In the genomic region with DNA sequence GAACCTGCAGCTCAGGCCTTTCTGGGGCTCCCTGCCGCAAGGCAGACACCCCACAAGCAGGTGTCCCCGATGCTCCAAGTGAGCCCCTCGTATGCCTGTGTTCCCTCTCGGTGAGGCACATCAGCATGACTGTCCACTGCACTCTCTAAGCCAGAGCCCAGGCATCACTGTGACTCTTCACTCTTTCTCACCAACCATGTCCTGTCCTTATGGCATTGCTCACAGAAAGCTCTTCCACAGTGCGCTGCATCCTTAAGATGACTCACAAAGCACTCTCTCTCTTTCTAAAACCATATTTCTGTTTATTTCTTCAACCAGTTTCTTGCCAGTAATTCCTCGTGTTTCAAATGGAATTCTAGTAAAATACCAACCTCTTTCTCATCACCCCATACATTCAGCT, we compare ENCODE assay signal across 29 cellular contexts. TPM values are rescaled to one million over a fixed set of nuclear protein-coding genes. Genes with fewer than 3 reads are reported as not detected.
"Had no signal": no experiment of that assay in that cellular context is flagged by ENCODE, and none has a peak within 500 bp of the region (broad histone marks: within the 10 kb centered on the region; RNA-seq: fewer than 3 reads in every experiment).

No MANE protein-coding gene starts in this region.

- H3K27me3 ChIP-seq: neural progenitor cell, ovary, right atrium auricular region, sigmoid colon, testis, tibial nerve, upper lobe of right lung, vagina had no signal

- H3K4me2 ChIP-seq: neural progenitor cell had no signal

- H2AFZ ChIP-seq: neural progenitor cell had no signal

- H3K27ac Mint-ChIP-seq: endodermal cell; immature natural killer cell; memory B cell; mesothelial cell of epicardium; natural killer cell treated with Interleukin-12 subunit alpha and Interleukin-12 subunit beta and Interleukin-15 and Interleukin-18, amount 100 ng/mL, for 72 hours; neural progenitor cell; stimulated activated naive B cell treated with anti-CD40 and anti-IgM and Interleukin-4, amounts not matched to agents 10 μg/mL and 1 μg/mL and 100 μg/mL, for 72 hours had no signal

- H3K9me3 Mint-ChIP-seq: natural killer cell treated with Interleukin-12 subunit alpha and Interleukin-12 subunit beta and Interleukin-15 and Interleukin-18, amount 100 ng/mL, for 72 hours had no signal

- H3K27me3 Mint-ChIP-seq: stimulated activated naive CD8-positive, alpha-beta T cell treated with anti-CD3 and anti-CD28 coated beads, Interleukin-15, amount 100 ng/mL, for 72 hours had no signal

- H3K9me3 ChIP-seq: lower lobe of right lung, ovary, right atrium auricular region, sigmoid colon, testis, upper lobe of right lung, vagina had no signal

- H3K4me1 Mint-ChIP-seq: endodermal cell; immature natural killer cell; memory B cell; mesothelial cell of epicardium; neural progenitor cell; stimulated activated naive B cell treated with anti-CD40 and anti-IgM and Interleukin-4, amounts not matched to agents 10 μg/mL and 1 μg/mL and 100 μg/mL, for 72 hours had no signal

- H3K4me3 ChIP-seq: left ventricle myocardium inferior, lower lobe of right lung, neural progenitor cell, ovary, right atrium auricular region, sigmoid colon, skin epidermis, testis, tibial nerve, upper lobe of right lung, vagina had no signal

- H3K27ac ChIP-seq: left ventricle myocardium inferior, lower lobe of right lung, neural progenitor cell, ovary, right atrium auricular region, sigmoid colon, skin epidermis, testis, upper lobe of right lung, vagina had no signal

- H3K36me3 ChIP-seq: left ventricle myocardium inferior, lower lobe of right lung, neural progenitor cell, ovary, right atrium auricular region, sigmoid colon, tibial nerve, upper lobe of right lung, vagina had no signal

- DNase-seq: effector CD4-positive, alpha-beta T cell; endodermal cell; foreskin fibroblast; immature natural killer cell; left cardiac atrium; left ventricle myocardium inferior; lower lobe of right lung; nucleus accumbens; ovary; sigmoid colon; stimulated activated CD4-positive, alpha-beta T cell treated with anti-CD3 and anti-CD28 coated beads, Interleukin-2, amount 100 ng/mL, for 24 hours; stimulated activated CD4-positive, alpha-beta T cell treated with anti-CD3 and anti-CD28 coated beads, Interleukin-4, amount 100 ng/mL, for 4 hours; stimulated activated naive B cell treated with anti-CD40 and anti-IgM and Interleukin-4, amounts not matched to agents 10 μg/mL and 1 μg/mL and 100 μg/mL, for 72 hours; stimulated activated naive CD8-positive, alpha-beta T cell treated with anti-CD3 and anti-CD28 coated beads, Interleukin-15, amount 100 ng/mL, for 72 hours; testis; upper lobe of right lung had no signal

- H3K4me3 Mint-ChIP-seq: endodermal cell; immature natural killer cell; memory B cell; mesothelial cell of epicardium; natural killer cell treated with Interleukin-12 subunit alpha and Interleukin-12 subunit beta and Interleukin-15 and Interleukin-18, amount 100 ng/mL, for 72 hours; neural progenitor cell; stimulated activated naive B cell treated with anti-CD40 and anti-IgM and Interleukin-4, amounts not matched to agents 10 μg/mL and 1 μg/mL and 100 μg/mL, for 72 hours; stimulated activated naive CD8-positive, alpha-beta T cell treated with anti-CD3 and anti-CD28 coated beads, Interleukin-15, amount 100 ng/mL, for 72 hours had no signal

- H3K36me3 Mint-ChIP-seq: mesothelial cell of epicardium; neural progenitor cell; stimulated activated naive B cell treated with anti-CD40 and anti-IgM and Interleukin-4, amounts not matched to agents 10 μg/mL and 1 μg/mL and 100 μg/mL, for 72 hours had no signal

- H3K4me1 ChIP-seq: left ventricle myocardium inferior, lower lobe of right lung, neural progenitor cell, right atrium auricular region, sigmoid colon, testis, tibial nerve, upper lobe of right lung, vagina had no signal

- ATAC-seq: left cardiac atrium; lower lobe of right lung; stimulated activated naive B cell treated with anti-CD40 and anti-IgM and Interleukin-4, amounts not matched to agents 10 μg/mL and 1 μg/mL and 100 μg/mL, for 72 hours; stimulated activated naive CD8-positive, alpha-beta T cell treated with anti-CD3 and anti-CD28 coated beads, Interleukin-15, amount 100 ng/mL, for 72 hours; upper lobe of right lung had no signal

- H3K9ac ChIP-seq: neural progenitor cell had no signal

RNA-seq across cellular contexts. Expression of a gene that starts 18.1 kb away (rescaled TPM):
- total RNA-seq: dermis microvascular lymphatic vessel endothelial cell; left cardiac atrium; left ventricle myocardium inferior; lower lobe of right lung; mesothelial cell of epicardium; mucosa of gallbladder; myocyte; natural killer cell treated with Interleukin-12 subunit alpha and Interleukin-12 subunit beta and Interleukin-15 and Interleukin-18, amount 100 ng/mL, for 72 hours; ovary; posterior vena cava; right atrium auricular region; subcutaneous adipose tissue; upper lobe of right lung; vagina had no signal
